10 cellular contexts compared by ENCODE assay signal in genomic region chr21:46096596-46096981, GRCh38. TPM values are rescaled to one million over a fixed set of nuclear protein-coding genes. Genes with fewer than 3 reads are reported as not detected.
DNase-seq lines count a peak whose midpoint lies in the region; ATAC-seq and TF ChIP-seq lines count a peak whose summit lies in the region.
"Had no signal": no experiment of that assay in that cellular context is flagged by ENCODE, and none has a peak within 500 bp of the region (broad histone marks: within the 10 kb centered on the region; RNA-seq: fewer than 3 reads in every experiment).

No MANE protein-coding gene starts in this region.

- CTCF ChIA-PET in CD4-positive, alpha-beta T cell (lab: Charles Lee), result no interaction called here

- no peak for DNase-seq in CD4-positive, alpha-beta T cell
- DNase-seq in HFF-Myc (ENCODE audit: extremely low read depth, low read depth) (no peak), endothelial cell (ENCODE audit: low spot score) (peak; percentile 2), ovary (peak; percentile 12 to 47 (median 35)), HuH-7.5 (ENCODE audit: low spot score) (no peak), SIG-M5 (lab: John Stamatoyannopoulos, UW) (no peak), lower lobe of right lung (no peak)
- DNase-seq: NCI-H2227 treated with DMSO at 0.1 percent for 48 hours had no signal

- H3K4me3 ChIP-seq in HFF-Myc (replicated peaks; ENCODE audit: low read depth, low read length) (peak overlapping the region; percentile 88), ovary (no peak overlapping the region), lower lobe of right lung (no peak overlapping the region)

- peak overlapping the region; percentile 68 for H3K4me3 Mint-ChIP-seq in CD4-positive, alpha-beta T cell
- H3K4me3 Mint-ChIP-seq in endothelial cell (ENCODE audit: unreplicated experiment), result peak overlapping the region; percentile 95

- TF ChIP-seq EP300 in ovary (IDR thresholded peaks at IDR 0.05), result no peak

- ATAC-seq in CD4-positive, alpha-beta T cell (ENCODE audit: poor library complexity), result no peak
- no peak for ATAC-seq in lower lobe of right lung
- ATAC-seq in activated CD4-positive, CD25-positive, alpha-beta regulatory T cell treated with anti-CD3 and anti-CD28 coated beads, Interleukin-2, amount 50 U/mL, for 24 hours, result no peak

- peaks cover 11% of the 10 kb centered on the region for H3K4me1 Mint-ChIP-seq in CD4-positive, alpha-beta T cell (ENCODE audit: low read depth)
- peaks cover 13% of the 10 kb centered on the region for H3K4me1 Mint-ChIP-seq in endothelial cell (ENCODE audit: unreplicated experiment)

- peaks cover 19% of the 10 kb centered on the region for H3K27me3 Mint-ChIP-seq in CD4-positive, alpha-beta T cell
- peaks cover 22% of the 10 kb centered on the region for H3K27me3 Mint-ChIP-seq in endothelial cell (ENCODE audit: unreplicated experiment)

- no peak overlapping the region for H3K27ac Mint-ChIP-seq in CD4-positive, alpha-beta T cell
- H3K27ac Mint-ChIP-seq in endothelial cell (ENCODE audit: unreplicated experiment), result peak overlapping the region; percentile 84

- H3K27ac ChIP-seq in CD4-positive, alpha-beta T cell (ENCODE audit: low read depth, low read length), result no peak overlapping the region
- H3K27ac ChIP-seq in ovary (peak overlapping the region in 1 of 2 donors; percentile 94), lower lobe of right lung (no peak overlapping the region)

- H3K4me1 ChIP-seq in ovary (ENCODE audit: insufficient read depth) (peaks cover 14% of the 10 kb centered on the region), lower lobe of right lung (no peaks in the 10 kb centered on the region)

- H3K36me3 Mint-ChIP-seq in CD4-positive, alpha-beta T cell (ENCODE audit: low read depth), result peaks cover 6% of the 10 kb centered on the region
- H3K36me3 Mint-ChIP-seq in endothelial cell (ENCODE audit: low read depth, unreplicated experiment), result peaks cover 32% of the 10 kb centered on the region

- no peaks in the 10 kb centered on the region for H3K9me3 ChIP-seq in CD4-positive, alpha-beta T cell (ENCODE audit: control insufficient read depth, low read length)
- no peaks in the 10 kb centered on the region for H3K9me3 ChIP-seq in ovary
- H3K9me3 ChIP-seq in lower lobe of right lung, result no peaks in the 10 kb centered on the region

- H3K27me3 ChIP-seq in CD4-positive, alpha-beta T cell (ENCODE audit: control insufficient read depth, insufficient read depth, low read length), result peaks cover 12% of the 10 kb centered on the region
- H3K27me3 ChIP-seq in ovary (no peaks in the 10 kb centered on the region), lower lobe of right lung (ENCODE audit: low read depth) (peaks cover 35% of the 10 kb centered on the region)

- POLR2A ChIA-PET in CD4-positive, alpha-beta T cell (lab: Charles Lee), result no interaction called here

- H3K9me3 Mint-ChIP-seq in CD4-positive, alpha-beta T cell, result no peaks in the 10 kb centered on the region
- H3K9me3 Mint-ChIP-seq in endothelial cell (ENCODE audit: unreplicated experiment), result peaks cover 5% of the 10 kb centered on the region

- intact Hi-C loops in CD4-positive, alpha-beta T cell (cut with DNase I, micrococcal nuclease), result loop anchor here (2.0 to 10.0 kb wide), 3 partner anchors 88 to 124 kb away; partner anchors contain the start of gene SPATC1L (in 1 of the 2)
- intact Hi-C loops in ovary (cut with DNase I), result loop anchor here (5.0 to 10.0 kb wide), 3 partner anchors 39 to 124 kb away; no protein-coding TSS in a partner anchor
- intact Hi-C loops in lower lobe of right lung (cut with DNase I), result no loop called here

- TF ChIP-seq CTCF in CD4-positive, alpha-beta T cell (IDR thresholded peaks at IDR 0.05), result no peak
- TF ChIP-seq CTCF in HFF-Myc (IDR thresholded peaks at IDR 0.05; ENCODE audit: low read depth, low read length, missing control alignments) (no peak), endothelial cell (IDR thresholded peaks at IDR 0.05; ENCODE audit: unreplicated experiment) (no peak), ovary (IDR thresholded peaks at IDR 0.05) (no peak), lower lobe of right lung (IDR thresholded peaks at IDR 0.05) (no peak)

- WGBS in ovary, 3 donors, result 91 to 94% (median 92%) methylated on average over 8 of the region's 8 CpGs

- no peak for TF ChIP-seq POLR2A in ovary (IDR thresholded peaks at IDR 0.05)

- H3K36me3 ChIP-seq in ovary, result no peaks in the 10 kb centered on the region
- no peaks in the 10 kb centered on the region for H3K36me3 ChIP-seq in lower lobe of right lung

RNA-seq across cellular contexts. Expression of gene COL6A2, which starts 1.3 kb away (rescaled TPM):
- total RNA-seq in CD4-positive, alpha-beta T cell, result 10 to 100 TPM; 24.1 to 26.4 TPM
- 378 TPM for total RNA-seq in endothelial cell (ENCODE audit: unreplicated experiment)
- 1,000 to 10,000 TPM in 1 of 7 donors, 100 to 1,000 TPM in 6; 222 to 1,092 (median 831) TPM for total RNA-seq in ovary
- 100 to 1,000 TPM in 1 of 2 donors, 10 to 100 TPM in 1; 50.9 to 818 TPM for polyA plus RNA-seq in ovary
- total RNA-seq in lower lobe of right lung, result 227 TPM

RNA-seq across cellular contexts. Expression of gene FTCD, which starts 58.8 kb away (rescaled TPM):
- total RNA-seq in CD4-positive, alpha-beta T cell, result under 1 TPM; 0.17 to 0.44 TPM
- 1.5 TPM for total RNA-seq in endothelial cell (ENCODE audit: unreplicated experiment)
- 1 to 10 TPM in 5 of 7 donors, under 1 TPM in 2; 0.83 to 7.5 (median 3.8) TPM for total RNA-seq in ovary
- polyA plus RNA-seq in ovary, result 1 to 10 TPM in 1 of 2 donors, not detected in 1; 3.5 TPM
- 1.5 TPM for total RNA-seq in lower lobe of right lung
- total RNA-seq: dermis microvascular lymphatic vessel endothelial cell had no signal

Comparison
In these comparisons a context has a peak if more than half of its experiments do, and no peak if none do; other contexts are left out.
1. DNase-seq: peak in endothelial cell (single experiment) and ovary (5 of 5); none in CD4-positive, alpha-beta T cell (0 of 10), HFF-Myc (single experiment), HuH-7.5 (single experiment), SIG-M5 (single experiment) and lower lobe of right lung (single experiment).